Comparison of ENCODE assay signal across 8 cellular contexts in genomic region chr17:66255112-66255511, GRCh38. TPM values are rescaled to one million over a fixed set of nuclear protein-coding genes. Genes with fewer than 3 reads are reported as not detected.
DNase-seq lines count a peak whose midpoint lies in the region; ATAC-seq, FAIRE-seq and TF ChIP-seq lines count a peak whose summit lies in the region.

No MANE protein-coding gene starts in this region.

- no peak overlapping the region for H3K4me3 ChIP-seq in HAP-1

- H3K4me1 Mint-ChIP-seq in activated CD4-positive, alpha-beta T cell treated with anti-CD3 and anti-CD28 coated beads, Interleukin-2, amount 10 ng/mL, durations not matched to agents 7 days and 5 days: peaks cover 17% of the 10 kb centered on the region
- H3K4me1 Mint-ChIP-seq in nephron progenitor cell: no peaks in the 10 kb centered on the region

- peak overlapping the region; percentile 83 for H3K27ac Mint-ChIP-seq in activated CD4-positive, alpha-beta T cell treated with anti-CD3 and anti-CD28 coated beads, Interleukin-2, amount 10 ng/mL, durations not matched to agents 7 days and 5 days
- H3K27ac Mint-ChIP-seq in nephron progenitor cell: no peak overlapping the region

- no peaks in the 10 kb centered on the region for H3K27me3 ChIP-seq in HAP-1 (ENCODE audit: low read depth)

- CTCF ChIA-PET in activated CD4-positive, alpha-beta T cell treated with anti-CD3 and anti-CD28 coated beads, Interleukin-2, amount 10 ng/mL, durations not matched to agents 7 days and 5 days (lab: Charles Lee): interaction anchor here (0.6 to 2.0 kb wide), 6 partner anchors 19 to 508 kb away, joined by 3 to 5 read pairs (median 4); no protein-coding TSS in a partner anchor

- H3K36me3 ChIP-seq in HAP-1 (replicated peaks): no peaks in the 10 kb centered on the region

- TF ChIP-seq CTCF in D721Med (IDR thresholded peaks at IDR 0.05; ENCODE audit: insufficient read depth, missing control alignments) (peak; percentile 88), nephron progenitor cell (IDR thresholded peaks at IDR 0.05) (peak; percentile 70)

- no peaks in the 10 kb centered on the region for H3K9me3 ChIP-seq in HAP-1

- no peak for ATAC-seq in HG02884 (IDR thresholded peaks at IDR 0.05; ENCODE audit: unreplicated experiment)

- in situ Hi-C loops in HAP-1 (cut with MboI; ENCODE audit: low sequenced_read_pairs): loop anchor here (10.0 kb wide), 1 partner anchor 420 kb away; no protein-coding TSS in a partner anchor

- DNase-seq in D721Med (ENCODE audit: insufficient read length, low spot score) (no peak), HAP-1 (ENCODE audit: low spot score in 2 of 2) (peak; percentile 31 to 59), NCI-H226 (peak; percentile 60), fibroblast of gingiva (ENCODE audit: low read depth) (peak; percentile 69), nephron progenitor cell (no peak), T-helper 9 cell (no peak)
- DNase-seq in activated CD4-positive, alpha-beta T cell treated with anti-CD3 and anti-CD28 coated beads, Interleukin-2, amount 10 ng/mL, durations not matched to agents 7 days and 5 days: peak; percentile 68

- no peaks in the 10 kb centered on the region for H3K4me1 ChIP-seq in HAP-1

- no peaks in the 10 kb centered on the region for H3K27me3 Mint-ChIP-seq in activated CD4-positive, alpha-beta T cell treated with anti-CD3 and anti-CD28 coated beads, Interleukin-2, amount 10 ng/mL, durations not matched to agents 7 days and 5 days
- peaks cover 3% of the 10 kb centered on the region for H3K27me3 Mint-ChIP-seq in nephron progenitor cell (ENCODE audit: low read depth, poor library complexity)

- POLR2A ChIA-PET in activated CD4-positive, alpha-beta T cell treated with anti-CD3 and anti-CD28 coated beads, Interleukin-2, amount 10 ng/mL, durations not matched to agents 7 days and 5 days (lab: Charles Lee): no interaction called here

- peak overlapping the region; percentile 14 for H3K4me3 Mint-ChIP-seq in activated CD4-positive, alpha-beta T cell treated with anti-CD3 and anti-CD28 coated beads, Interleukin-2, amount 10 ng/mL, durations not matched to agents 7 days and 5 days
- no peak overlapping the region for H3K4me3 Mint-ChIP-seq in nephron progenitor cell

- H3K9me3 Mint-ChIP-seq in activated CD4-positive, alpha-beta T cell treated with anti-CD3 and anti-CD28 coated beads, Interleukin-2, amount 10 ng/mL, durations not matched to agents 7 days and 5 days: no peaks in the 10 kb centered on the region
- no peaks in the 10 kb centered on the region for H3K9me3 Mint-ChIP-seq in nephron progenitor cell

- no peaks in the 10 kb centered on the region for H3K36me3 Mint-ChIP-seq in activated CD4-positive, alpha-beta T cell treated with anti-CD3 and anti-CD28 coated beads, Interleukin-2, amount 10 ng/mL, durations not matched to agents 7 days and 5 days (ENCODE audit: low read depth)
- no peaks in the 10 kb centered on the region for H3K36me3 Mint-ChIP-seq in nephron progenitor cell (ENCODE audit: low read depth)

- FAIRE-seq in D721Med (lab: Jason Lieb, UNC): peak; percentile 6

RNA-seq across cellular contexts. Expression of gene APOH, which starts 25.9 kb away (rescaled TPM):
- total RNA-seq in activated CD4-positive, alpha-beta T cell treated with anti-CD3 and anti-CD28 coated beads, Interleukin-2, amount 10 ng/mL, durations not matched to agents 7 days and 5 days: not detected

RNA-seq across cellular contexts. Expression of gene PRKCA, which starts 47.3 kb away (rescaled TPM):
- 10 to 100 TPM; 72.8 to 74.6 TPM for total RNA-seq in activated CD4-positive, alpha-beta T cell treated with anti-CD3 and anti-CD28 coated beads, Interleukin-2, amount 10 ng/mL, durations not matched to agents 7 days and 5 days

Comparison
In these comparisons a context has a peak if more than half of its experiments do, and no peak if none do; other contexts are left out.
1. DNase-seq: peak in HAP-1 (2 of 2), NCI-H226 (single experiment), activated CD4-positive, alpha-beta T cell treated with anti-CD3 and anti-CD28 coated beads, Interleukin-2, amount 10 ng/mL, durations not matched to agents 7 days and 5 days (single experiment) and fibroblast of gingiva (single experiment); none in D721Med (single experiment), nephron progenitor cell (single experiment) and T-helper 9 cell (single experiment).